21 cellular contexts compared by ENCODE assay signal in the genomic region with DNA sequence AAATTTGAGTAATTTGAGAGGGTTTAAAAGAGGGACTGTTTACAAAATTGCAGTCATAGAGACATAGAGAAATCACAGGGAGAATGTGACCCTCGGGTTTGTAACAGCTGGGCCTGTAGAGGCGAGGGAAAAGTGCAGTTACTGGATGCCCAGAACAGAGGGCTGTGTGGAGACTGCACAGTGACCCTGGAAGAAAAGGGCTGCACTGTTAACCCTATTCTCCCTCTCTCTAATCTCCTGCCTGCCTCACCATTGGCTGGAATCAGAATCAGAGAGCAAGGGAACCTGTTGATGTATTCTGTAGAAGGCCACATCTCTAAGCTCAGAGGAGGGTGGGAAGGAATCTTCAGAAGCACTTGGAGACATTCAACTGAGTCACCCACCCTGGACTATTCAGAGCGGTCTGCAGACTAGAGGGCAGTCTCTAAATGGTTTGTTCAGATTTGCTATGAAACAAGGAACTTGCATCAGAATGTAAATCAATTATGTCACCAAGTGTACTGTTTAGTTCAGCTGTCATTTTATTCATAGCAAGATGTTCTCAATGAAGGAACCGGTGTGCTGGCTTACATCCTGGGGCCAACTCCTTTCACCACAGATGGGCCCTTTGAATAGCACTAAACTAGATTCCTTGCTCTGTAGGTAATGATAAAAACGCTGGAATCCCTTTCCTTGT.
DNase-seq lines count a peak whose midpoint lies in the region; ATAC-seq, FAIRE-seq and TF ChIP-seq lines count a peak whose summit lies in the region.
"Had no signal": no experiment of that assay in that cellular context is flagged by ENCODE, and none has a peak within 500 bp of the region (broad histone marks: within the 10 kb centered on the region; RNA-seq: fewer than 3 reads in every experiment).

No MANE protein-coding gene starts in this region.

- H3K4me3 Mint-ChIP-seq in mesothelial cell of epicardium: no peak overlapping the region
- H3K4me3 Mint-ChIP-seq: activated CD4-positive, alpha-beta memory T cell treated with anti-CD3 and anti-CD28 coated beads, Interleukin-2, amount 10 ng/mL, durations not matched to agents 7 days and 5 days had no signal

- ATAC-seq in HG02623 (IDR thresholded peaks at IDR 0.05; ENCODE audit: unreplicated experiment) (no peak), GM18502 (IDR thresholded peaks at IDR 0.05; ENCODE audit: poor library complexity, unreplicated experiment) (no peak)
- ATAC-seq: foreskin keratinocyte had no signal

- H3K36me3 ChIP-seq in bronchial epithelial cell (ENCODE audit: control insufficient read depth, insufficient read depth, low read length): no peaks in the 10 kb centered on the region
- no peaks in the 10 kb centered on the region for H3K36me3 ChIP-seq in stomach smooth muscle (ENCODE audit: control insufficient read depth in 2 of 2, insufficient read depth in 2 of 2, low read length in 2 of 2)
- H3K36me3 ChIP-seq: ascending aorta; BLaER1 treated with 17β-estradiol and CSF1 and Interleukin-3, amounts not matched to agents 10 nM and 100 nM had no signal

- H3K27ac Mint-ChIP-seq in mesothelial cell of epicardium: peak overlapping the region; percentile 37
- H3K27ac Mint-ChIP-seq: activated CD4-positive, alpha-beta memory T cell treated with anti-CD3 and anti-CD28 coated beads, Interleukin-2, amount 10 ng/mL, durations not matched to agents 7 days and 5 days had no signal

- H3K27me3 Mint-ChIP-seq in mesothelial cell of epicardium (ENCODE audit: low read depth): no peaks in the 10 kb centered on the region
- H3K27me3 Mint-ChIP-seq: activated CD4-positive, alpha-beta memory T cell treated with anti-CD3 and anti-CD28 coated beads, Interleukin-2, amount 10 ng/mL, durations not matched to agents 7 days and 5 days had no signal

- H3K9ac ChIP-seq in stomach smooth muscle (ENCODE audit: low read length in 2 of 2): peak overlapping the region; percentile 59 to 63

- DNase-seq in NCI-H2171 treated with DMSO at 0.1 percent for 48 hours (lab: John Stamatoyannopoulos, UW): peak; percentile 40
- DNase-seq in bronchial epithelial cell (ENCODE audit: low read depth): no peak
- no peak for DNase-seq in mesothelial cell of epicardium (ENCODE audit: low spot score in 2 of 2, unreplicated experiment in 2 of 2)
- DNase-seq in SKM-1 treated with dmso at 0.1 percent for 144 hours (lab: John Stamatoyannopoulos, UW; ENCODE audit: unreplicated experiment): no peak
- DNase-seq: activated CD4-positive, alpha-beta memory T cell treated with anti-CD3 and anti-CD28 coated beads, Interleukin-2, amount 10 ng/mL, durations not matched to agents 7 days and 5 days; DMS79 treated with DMSO at 0.1 percent for 48 hours; dorsolateral prefrontal cortex; foreskin keratinocyte; H7; midbrain; NCI-H2081 treated with DMSO at 0.1 percent for 48 hours; posterior cingulate gyrus; SHP77; testis had no signal

- H3K4me1 ChIP-seq in stomach smooth muscle (ENCODE audit: control insufficient read depth, insufficient read depth, low read length): peaks cover 34% of the 10 kb centered on the region
- H3K4me1 ChIP-seq: ascending aorta, foreskin keratinocyte had no signal

- H3K9me3 Mint-ChIP-seq in mesothelial cell of epicardium: no peaks in the 10 kb centered on the region
- H3K9me3 Mint-ChIP-seq: activated CD4-positive, alpha-beta memory T cell treated with anti-CD3 and anti-CD28 coated beads, Interleukin-2, amount 10 ng/mL, durations not matched to agents 7 days and 5 days had no signal

- peaks cover 61% of the 10 kb centered on the region for H3K4me1 Mint-ChIP-seq in mesothelial cell of epicardium
- H3K4me1 Mint-ChIP-seq: activated CD4-positive, alpha-beta memory T cell treated with anti-CD3 and anti-CD28 coated beads, Interleukin-2, amount 10 ng/mL, durations not matched to agents 7 days and 5 days had no signal

- H3K27me3 ChIP-seq in bronchial epithelial cell (ENCODE audit: control insufficient read depth, insufficient read depth, low read length) (no peaks in the 10 kb centered on the region), stomach smooth muscle (ENCODE audit: control insufficient read depth in 1 of 2, insufficient read depth in 2 of 2, low read length in 2 of 2) (no peaks in the 10 kb centered on the region)
- H3K27me3 ChIP-seq: ascending aorta; BLaER1 treated with 17β-estradiol and CSF1 and Interleukin-3, amounts not matched to agents 10 nM and 100 nM; dorsolateral prefrontal cortex; foreskin keratinocyte; testis had no signal

- H3K27ac ChIP-seq in stomach smooth muscle (ENCODE audit: low read length): peak overlapping the region; percentile 95
- H3K27ac ChIP-seq: ascending aorta, foreskin keratinocyte had no signal

- H3K36me3 Mint-ChIP-seq in mesothelial cell of epicardium: no peaks in the 10 kb centered on the region

- no peaks in the 10 kb centered on the region for H3K9me3 ChIP-seq in stomach smooth muscle (ENCODE audit: control insufficient read depth in 2 of 2, low read length in 2 of 2)
- H3K9me3 ChIP-seq: ascending aorta, testis had no signal

- H3K4me3 ChIP-seq in bronchial epithelial cell (ENCODE audit: low read depth, low read length): no peak overlapping the region
- no peak overlapping the region for H3K4me3 ChIP-seq in stomach smooth muscle (ENCODE audit: low read length in 2 of 2)
- H3K4me3 ChIP-seq: ascending aorta; BLaER1 treated with 17β-estradiol and CSF1 and Interleukin-3, amounts not matched to agents 10 nM and 100 nM; dorsolateral prefrontal cortex; testis had no signal

- TF ChIP-seq CTCF in bronchial epithelial cell (IDR thresholded peaks at IDR 0.05; ENCODE audit: insufficient read depth, low read length, severe bottlenecking) (no peak), mesothelial cell of epicardium (IDR thresholded peaks at IDR 0.05; ENCODE audit: unreplicated experiment) (no peak)

- FAIRE-seq in bronchial epithelial cell (lab: Jason Lieb, UNC): peak; percentile 96
- FAIRE-seq: islet of Langerhans, TTC549 had no signal
